13 cellular contexts compared by ENCODE assay signal in genomic region chr2:120176526-120176925, GRCh38. TPM values are rescaled to one million over a fixed set of nuclear protein-coding genes. Genes with fewer than 3 reads are reported as not detected.
DNase-seq lines count a peak whose midpoint lies in the region; ATAC-seq, FAIRE-seq and TF ChIP-seq lines count a peak whose summit lies in the region.
"Had no signal": no experiment of that assay in that cellular context is flagged by ENCODE, and none has a peak within 500 bp of the region (broad histone marks: within the 10 kb centered on the region; RNA-seq: fewer than 3 reads in every experiment).

No MANE protein-coding gene starts in this region.

- no peaks in the 10 kb centered on the region for H3K9me2 ChIP-seq in SU-DHL-6 (replicated peaks; ENCODE audit: insufficient read depth, low read length)

- ATAC-seq in effector memory CD8-positive, alpha-beta T cell (replicated peaks): no peak
- ATAC-seq in GM21360 (IDR thresholded peaks at IDR 0.05; ENCODE audit: unreplicated experiment): no peak

- no peak for TF ChIP-seq POLR2A in GM12892 (IDR thresholded peaks at IDR 0.05; ENCODE audit: low read depth, low read length)

- no peaks in the 10 kb centered on the region for H3K36me3 ChIP-seq in SU-DHL-6 (ENCODE audit: low read length)
- H3K36me3 ChIP-seq in small intestine (ENCODE audit: control insufficient read depth in 2 of 2, insufficient read depth in 2 of 2, low read length in 2 of 2): peaks cover 0 to 4% of the 10 kb centered on the region in 2 donors
- no peaks in the 10 kb centered on the region for H3K36me3 ChIP-seq in right atrium auricular region
- H3K36me3 ChIP-seq: adrenal gland had no signal

- 71 to 87% (median 75%) methylated on average over 3 of the region's 3 CpGs for WGBS in small intestine, 3 donors

- H3K27ac Mint-ChIP-seq in effector memory CD8-positive, alpha-beta T cell: peak overlapping the region; percentile 91 to 97

- no peaks in the 10 kb centered on the region for H3K9me3 Mint-ChIP-seq in effector memory CD8-positive, alpha-beta T cell

- H3K9ac ChIP-seq in SU-DHL-6 (ENCODE audit: low read length): peak overlapping the region; percentile 70

- H4K20me1 ChIP-seq in SU-DHL-6 (ENCODE audit: low read depth, low read length): no peaks in the 10 kb centered on the region

- H3K27ac ChIP-seq in SU-DHL-6 (ENCODE audit: low read depth, low read length) (peak overlapping the region; percentile 86), small intestine (ENCODE audit: low read depth in 1 of 2, low read length in 1 of 2) (peak overlapping the region; percentile 63 to 79), right atrium auricular region (no peak overlapping the region)
- H3K27ac ChIP-seq: tibial artery had no signal

- DNase-seq in GM12892 (ENCODE audit: insufficient read length): no peak
- DNase-seq in effector memory CD8-positive, alpha-beta T cell: no peak
- no peak for DNase-seq in small intestine
- DNase-seq in OCI-M2 (lab: John Stamatoyannopoulos, UW; ENCODE audit: unreplicated experiment): no peak
- no peak for DNase-seq in right atrium auricular region (ENCODE audit: low spot score)
- no peak for DNase-seq in NAMALWA (ENCODE audit: low spot score)
- DNase-seq: cortex of kidney, foreskin melanocyte, sigmoid colon, tibial artery had no signal

- no peaks in the 10 kb centered on the region for H3K27me3 Mint-ChIP-seq in effector memory CD8-positive, alpha-beta T cell

- H3K27me3 ChIP-seq in SU-DHL-6 (ENCODE audit: low read length): no peaks in the 10 kb centered on the region
- H3K27me3 ChIP-seq in small intestine (ENCODE audit: control insufficient read depth in 2 of 2, insufficient read depth in 2 of 2, low read length in 2 of 2): no peaks in the 10 kb centered on the region
- H3K27me3 ChIP-seq in right atrium auricular region: no peaks in the 10 kb centered on the region
- H3K27me3 ChIP-seq: adrenal gland, sigmoid colon, tibial artery had no signal

- H2AFZ ChIP-seq in SU-DHL-6 (ENCODE audit: low read depth, low read length, severe bottlenecking): peak overlapping the region; percentile 45

- peaks cover 3% of the 10 kb centered on the region for H3K36me3 Mint-ChIP-seq in effector memory CD8-positive, alpha-beta T cell (ENCODE audit: insufficient read depth)

- H3K9me3 ChIP-seq in SU-DHL-6 (ENCODE audit: insufficient read depth, low read length) (no peaks in the 10 kb centered on the region), small intestine (ENCODE audit: control insufficient read depth, low read depth) (no peaks in the 10 kb centered on the region), right atrium auricular region (no peaks in the 10 kb centered on the region)
- H3K9me3 ChIP-seq: adrenal gland, sigmoid colon, tibial artery had no signal

- H3K4me2 ChIP-seq in SU-DHL-6 (ENCODE audit: low read depth, low read length, poor library complexity, severe bottlenecking): peak overlapping the region; percentile 99

- peak overlapping the region; percentile 79 to 90 for H3K4me3 Mint-ChIP-seq in effector memory CD8-positive, alpha-beta T cell

- H3K4me1 Mint-ChIP-seq in effector memory CD8-positive, alpha-beta T cell (ENCODE audit: low read depth in 2 of 2): peaks cover 15 to 19% of the 10 kb centered on the region in 2 donors

- FAIRE-seq in GM12892 (lab: Jason Lieb, UNC) (peak; percentile 5), small intestine (lab: Jason Lieb, UNC) (no peak)

- H3K4me3 ChIP-seq in SU-DHL-6 (ENCODE audit: insufficient read depth, low read length, poor library complexity, severe bottlenecking): peak overlapping the region; percentile 68
- H3K4me3 ChIP-seq in small intestine (ENCODE audit: low read depth in 1 of 2, low read length in 2 of 2): no peak overlapping the region
- no peak overlapping the region for H3K4me3 ChIP-seq in right atrium auricular region

- H3K4me1 ChIP-seq in small intestine (ENCODE audit: control insufficient read depth in 2 of 2, insufficient read depth in 1 of 2, low read depth in 1 of 2, low read length in 1 of 2): no peaks in the 10 kb centered on the region
- H3K4me1 ChIP-seq in right atrium auricular region: no peaks in the 10 kb centered on the region

- H3F3A ChIP-seq in SU-DHL-6 (ENCODE audit: insufficient read depth): 0 out of 2 replicates have a peak, but pooled peaks cover 11% of the 10 kb centered on the region

- H3K79me2 ChIP-seq in SU-DHL-6 (ENCODE audit: insufficient read depth, low read length): no peaks in the 10 kb centered on the region

- TF ChIP-seq CTCF in SU-DHL-6 (IDR thresholded peaks at IDR 0.05; ENCODE audit: insufficient read depth, low read length, poor library complexity, severe bottlenecking) (no peak), right atrium auricular region (IDR thresholded peaks at IDR 0.05) (no peak)

RNA-seq across cellular contexts. Expression of gene TMEM185B, which starts 46.7 kb away (rescaled TPM):
- polyA plus RNA-seq in GM12892 (2012; ENCODE audit: missing spikeins): 7.8 TPM
- polyA plus RNA-seq in small intestine: 10 to 100 TPM in 1 of 3 donors, 1 to 10 TPM in 2; 2.0 to 10.5 (median 3.2) TPM
- total RNA-seq in right atrium auricular region: 10 to 100 TPM; 31.8 to 33.2 TPM

Comparison
In these comparisons a context has a peak if more than half of its experiments do, and no peak if none do; other contexts are left out.
1. H3K27ac ChIP-seq: peak in SU-DHL-6 (single experiment) and small intestine (2 of 2); none in right atrium auricular region (0 of 2).